In the genomic region with DNA sequence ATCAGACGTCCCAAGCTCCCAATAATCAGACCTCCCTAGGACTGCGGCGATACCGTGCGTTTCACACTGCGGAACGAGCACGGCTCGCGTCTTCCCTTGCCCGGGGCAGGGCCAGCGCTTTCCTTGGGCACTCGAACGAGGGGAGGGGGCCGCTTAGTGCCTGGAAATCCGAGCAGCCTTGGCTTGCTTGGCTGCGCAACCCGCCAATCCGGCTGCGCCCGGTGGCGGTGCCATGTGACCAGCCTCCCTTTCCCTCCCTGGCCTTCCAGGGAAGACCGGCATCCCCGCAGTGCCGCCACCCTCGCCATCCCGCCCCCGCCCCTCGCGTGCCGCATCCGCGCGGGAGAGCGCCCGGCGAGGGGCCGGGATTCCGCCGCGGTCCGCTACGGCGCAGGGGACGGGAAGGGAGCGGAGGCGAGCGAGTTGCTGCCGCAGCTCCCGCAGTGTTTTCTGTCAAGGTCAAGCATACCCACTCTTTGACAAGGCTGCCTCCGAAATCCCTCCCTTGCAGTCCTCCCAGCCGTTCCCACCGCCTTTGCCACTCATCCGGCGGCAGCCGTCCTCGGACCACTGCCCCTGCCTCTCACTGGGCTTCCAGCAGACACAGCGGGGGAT, we compare ENCODE assay signal across 8 cellular contexts. TPM values are rescaled to one million over a fixed set of nuclear protein-coding genes. Genes with fewer than 3 reads are reported as not detected.
DNase-seq lines count a peak whose midpoint lies in the region; ATAC-seq and TF ChIP-seq lines count a peak whose summit lies in the region.

No MANE protein-coding gene starts in this region.

- peak overlapping the region; percentile 35 for H2AFZ ChIP-seq in neural progenitor cell (replicated peaks)

- H3K79me2 ChIP-seq in neural progenitor cell (ENCODE audit: low read depth) = no peaks in the 10 kb centered on the region

- peaks cover 3% of the 10 kb centered on the region for H3K36me3 Mint-ChIP-seq in activated CD8-positive, alpha-beta T cell treated with anti-CD3 and anti-CD28 coated beads, Interleukin-2, amount 10 ng/mL, durations not matched to agents 7 days and 5 days (ENCODE audit: low read depth)
- H3K36me3 Mint-ChIP-seq in neural progenitor cell = no peaks in the 10 kb centered on the region

- intact Hi-C loops in head of caudate nucleus (cut with DNase I) = loop anchor here (5.0 kb wide), 1 partner anchor 64 kb away; a partner anchor contains a TSS

- H3K27me3 Mint-ChIP-seq in activated CD8-positive, alpha-beta T cell treated with anti-CD3 and anti-CD28 coated beads, Interleukin-2, amount 10 ng/mL, durations not matched to agents 7 days and 5 days (ENCODE audit: low read depth) = peaks cover 39% of the 10 kb centered on the region
- peaks cover 21% of the 10 kb centered on the region for H3K27me3 Mint-ChIP-seq in neural progenitor cell (ENCODE audit: insufficient read depth, low read depth)

- H3K27me3 ChIP-seq in neural progenitor cell = peaks cover 54% of the 10 kb centered on the region

- H3K27ac Mint-ChIP-seq in activated CD8-positive, alpha-beta T cell treated with anti-CD3 and anti-CD28 coated beads, Interleukin-2, amount 10 ng/mL, durations not matched to agents 7 days and 5 days = no peak overlapping the region
- no peak overlapping the region for H3K27ac Mint-ChIP-seq in neural progenitor cell

- no peaks in the 10 kb centered on the region for H3K9me3 ChIP-seq in neural progenitor cell (ENCODE audit: low read depth)

- DNase-seq in COLO668 (lab: John Stamatoyannopoulos, UW; ENCODE audit: unreplicated experiment) (peak; percentile 72), NCI-H128 (lab: John Stamatoyannopoulos, UW; ENCODE audit: unreplicated experiment) (peak; percentile 87), head of caudate nucleus (peak; percentile 58 to 92 (median 78)), neural progenitor cell (ENCODE audit: low spot score) (peak; percentile 91)
- no peak for DNase-seq in activated CD8-positive, alpha-beta T cell treated with anti-CD3 and anti-CD28 coated beads, Interleukin-2, amount 10 ng/mL, durations not matched to agents 7 days and 5 days
- DNase-seq in stimulated activated CD4-positive, alpha-beta T cell treated with anti-CD3 and anti-CD28 coated beads, Interleukin-4, amount 100 ng/mL, for 1 hour = no peak

- H3K27ac ChIP-seq in neural progenitor cell = no peak overlapping the region

- no peak for TF ChIP-seq CTCF in neural progenitor cell (IDR thresholded peaks at IDR 0.05)

- POLR2A ChIA-PET in activated CD8-positive, alpha-beta T cell treated with anti-CD3 and anti-CD28 coated beads, Interleukin-2, amount 10 ng/mL, durations not matched to agents 7 days and 5 days (lab: Charles Lee) = no interaction called here

- peak overlapping the region; percentile 77 for H3K4me2 ChIP-seq in neural progenitor cell

- H3K4me3 Mint-ChIP-seq in activated CD8-positive, alpha-beta T cell treated with anti-CD3 and anti-CD28 coated beads, Interleukin-2, amount 10 ng/mL, durations not matched to agents 7 days and 5 days = peak overlapping the region; percentile 60
- H3K4me3 Mint-ChIP-seq in neural progenitor cell = peak overlapping the region; percentile 85

- peak; percentile 36 for ATAC-seq in activated CD8-positive, alpha-beta T cell treated with anti-CD3 and anti-CD28 coated beads, Interleukin-2, amount 10 ng/mL, durations not matched to agents 7 days and 5 days
- no peak for ATAC-seq in HG02852 (IDR thresholded peaks at IDR 0.05; ENCODE audit: unreplicated experiment)
- no peak for ATAC-seq in HG03108 (IDR thresholded peaks at IDR 0.05; ENCODE audit: unreplicated experiment)

- H3K9ac ChIP-seq in neural progenitor cell = no peak overlapping the region

- no peaks in the 10 kb centered on the region for H3K4me1 ChIP-seq in neural progenitor cell

- H4K20me1 ChIP-seq in neural progenitor cell (ENCODE audit: low read depth) = no peaks in the 10 kb centered on the region

- CTCF ChIA-PET in activated CD8-positive, alpha-beta T cell treated with anti-CD3 and anti-CD28 coated beads, Interleukin-2, amount 10 ng/mL, durations not matched to agents 7 days and 5 days (lab: Charles Lee) = interaction anchor here (2.7 kb wide), 1 partner anchor 8 kb away, joined by 16 read pairs; no protein-coding TSS in a partner anchor

- peak overlapping the region; percentile 47 for H3K4me3 ChIP-seq in neural progenitor cell

- H3F3A ChIP-seq in neural progenitor cell (ENCODE audit: low read depth) = no peaks in the 10 kb centered on the region

- H3K9me3 Mint-ChIP-seq in activated CD8-positive, alpha-beta T cell treated with anti-CD3 and anti-CD28 coated beads, Interleukin-2, amount 10 ng/mL, durations not matched to agents 7 days and 5 days (ENCODE audit: insufficient read depth) = no peaks in the 10 kb centered on the region
- peaks cover 10% of the 10 kb centered on the region for H3K9me3 Mint-ChIP-seq in neural progenitor cell

- H3K36me3 ChIP-seq in neural progenitor cell = no peaks in the 10 kb centered on the region

- peaks cover 10% of the 10 kb centered on the region for H3K4me1 Mint-ChIP-seq in activated CD8-positive, alpha-beta T cell treated with anti-CD3 and anti-CD28 coated beads, Interleukin-2, amount 10 ng/mL, durations not matched to agents 7 days and 5 days (ENCODE audit: low read depth)
- peaks cover 7% of the 10 kb centered on the region for H3K4me1 Mint-ChIP-seq in neural progenitor cell

RNA-seq across cellular contexts. Expression of a gene that starts 8.3 kb away (rescaled TPM):
- total RNA-seq in activated CD8-positive, alpha-beta T cell treated with anti-CD3 and anti-CD28 coated beads, Interleukin-2, amount 10 ng/mL, durations not matched to agents 7 days and 5 days = 10 to 100 TPM; 14.0 to 15.8 TPM
- total RNA-seq in neural progenitor cell (ENCODE audit: low replicate concordance) = 11.5 and 14.2 TPM in 2 replicates

Comparison
In these comparisons a context has a peak if more than half of its experiments do, and no peak if none do; other contexts are left out.
1. DNase-seq: peak in COLO668 (single experiment), NCI-H128 (single experiment), head of caudate nucleus (42 of 42) and neural progenitor cell (single experiment); none in activated CD8-positive, alpha-beta T cell treated with anti-CD3 and anti-CD28 coated beads, Interleukin-2, amount 10 ng/mL, durations not matched to agents 7 days and 5 days (single experiment) and stimulated activated CD4-positive, alpha-beta T cell treated with anti-CD3 and anti-CD28 coated beads, Interleukin-4, amount 100 ng/mL, for 1 hour (single experiment).